Comparison of ENCODE assay signal across 1 cellular context in genomic region chr10:35390843-35391152, GRCh38.
TF ChIP-seq lines count a peak whose summit lies in the region.

No MANE protein-coding gene starts in this region.

TF ChIP-seq in HepG2, 621 proteins besides CTCF, POLR2A, EP300 and RAD21 (continued from another document):
- TF ChIP-seq ZNF687 (CRISPR knock-in tag; IDR thresholded peaks at IDR 0.05) (no peak), ZNF781 (CRISPR knock-in tag; IDR thresholded peaks at IDR 0.05; ENCODE audit: borderline replicate concordance, not compliant biosample characterization) (no peak), BRD4 (CRISPR knock-in tag; IDR thresholded peaks at IDR 0.05) (no peak), ZFYVE20 (CRISPR knock-in tag; IDR thresholded peaks at IDR 0.05; ENCODE audit: borderline replicate concordance, low read depth) (no peak)
